In genomic region chr5:177358333-177358939, GRCh38 we compare ENCODE assay signal across 11 cellular contexts. TPM values are rescaled to one million over a fixed set of nuclear protein-coding genes. Genes with fewer than 3 reads are reported as not detected.
DNase-seq lines count a peak whose midpoint lies in the region; ATAC-seq and TF ChIP-seq lines count a peak whose summit lies in the region.
"Had no signal": no experiment of that assay in that cellular context is flagged by ENCODE, and none has a peak within 500 bp of the region (broad histone marks: within the 10 kb centered on the region; RNA-seq: fewer than 3 reads in every experiment).

No MANE protein-coding gene starts in this region.

- no TSS peak for BruUV-seq in OCI-LY7 (replicated peaks; lab: Mats Ljungman, UMichigan)

- POLR2A ChIA-PET in OCI-LY7 (lab: Charles Lee) = interaction anchor here (0.5 to 1.7 kb wide), 4 partner anchors 20 to 237 kb away, joined by 3 to 5 read pairs (median 4); no protein-coding TSS in a partner anchor

- H3K4me3 Mint-ChIP-seq in endothelial cell (ENCODE audit: unreplicated experiment) = no peak overlapping the region
- H3K4me3 Mint-ChIP-seq in chondrocyte (ENCODE audit: unreplicated experiment) = no peak overlapping the region

- no peak overlapping the region; the same call in 1 of the 2 replicates for H2AFZ ChIP-seq in OCI-LY7 (ENCODE audit: low read length)

- peaks cover 8% of the 10 kb centered on the region for H3K9me3 ChIP-seq in OCI-LY7 (ENCODE audit: low read length)
- H3K9me3 ChIP-seq: adrenal gland, prostate gland, SJSA1 had no signal

- H3K36me3 Mint-ChIP-seq in endothelial cell (ENCODE audit: low read depth, unreplicated experiment) (no peaks in the 10 kb centered on the region), chondrocyte (ENCODE audit: low read depth) (no peaks in the 10 kb centered on the region)

- H3K4me1 ChIP-seq in OCI-LY7 (ENCODE audit: insufficient read depth, low read length, poor library complexity, severe bottlenecking) = peaks cover 66% of the 10 kb centered on the region
- peaks cover 3% of the 10 kb centered on the region for H3K4me1 ChIP-seq in rectal smooth muscle tissue (ENCODE audit: control insufficient read depth, insufficient read depth, low read length)
- H3K4me1 ChIP-seq: prostate gland had no signal

- H3K36me3 ChIP-seq in OCI-LY7 (ENCODE audit: insufficient read depth, low read length) (no peaks in the 10 kb centered on the region; the same call in 1 of the 2 replicates), rectal smooth muscle tissue (ENCODE audit: control insufficient read depth, insufficient read depth, low read length) (no peaks in the 10 kb centered on the region)
- H3K36me3 ChIP-seq: adrenal gland, prostate gland, SJSA1 had no signal

- no peaks in the 10 kb centered on the region for H3K27me3 ChIP-seq in rectal smooth muscle tissue (ENCODE audit: control insufficient read depth, insufficient read depth, low read length)
- H3K27me3 ChIP-seq: adrenal gland had no signal

- peak overlapping the region; percentile 74 for H3K4me3 ChIP-seq in OCI-LY7 (ENCODE audit: low read depth, low read length, poor library complexity, severe bottlenecking)
- peak overlapping the region; percentile 56 for H3K4me3 ChIP-seq in rectal smooth muscle tissue (ENCODE audit: low read length)

- H3K27ac ChIP-seq in OCI-LY7 (ENCODE audit: low read depth, low read length, poor library complexity, severe bottlenecking) = peak overlapping the region; percentile 65
- H3K27ac ChIP-seq in rectal smooth muscle tissue (ENCODE audit: low read depth, low read length) = no peak overlapping the region
- H3K27ac ChIP-seq: adrenal gland, prostate gland, SJSA1 had no signal

- no peak overlapping the region for H3K9ac ChIP-seq in rectal smooth muscle tissue (ENCODE audit: low read length)

- CTCF ChIA-PET in OCI-LY7 (lab: Charles Lee; ENCODE audit: unreplicated experiment) = interaction anchor here (0.5 to 1.6 kb wide), 5 partner anchors 11 to 244 kb away, joined by 3 to 6 read pairs (median 4); no protein-coding TSS in a partner anchor

- intact Hi-C loops in OCI-LY7 (cut with micrococcal nuclease; ENCODE audit: unreplicated experiment) = no loop called here

- peaks cover 9% of the 10 kb centered on the region; the same call in 1 of the 2 replicates for H3K79me2 ChIP-seq in OCI-LY7 (ENCODE audit: insufficient read depth, low read depth, low read length)

- in situ Hi-C loops in KBM-7 (cut with MboI; ENCODE audit: low pct_unique_long_range_greater_than_20kb, low sequenced_read_pairs) = no loop called here

- DNase-seq in OCI-LY7 (ENCODE audit: low spot score) (no peak), endothelial cell (ENCODE audit: low spot score) (no peak), chondrocyte (ENCODE audit: low spot score) (no peak), NOMO-1 (lab: John Stamatoyannopoulos, UW; ENCODE audit: unreplicated experiment in 2 of 2) (no peak), KBM-7 (no peak)

- H3K27ac Mint-ChIP-seq in endothelial cell (ENCODE audit: unreplicated experiment) (peak overlapping the region; percentile 86), chondrocyte (ENCODE audit: unreplicated experiment) (no peak overlapping the region)

- no peaks in the 10 kb centered on the region for H3K9me2 ChIP-seq in OCI-LY7 (ENCODE audit: insufficient read depth, low read length)

- no peak for TF ChIP-seq CTCF in OCI-LY7 (conservative IDR thresholded peaks at IDR 0.05; ENCODE audit: low read length)
- TF ChIP-seq CTCF in endothelial cell (IDR thresholded peaks at IDR 0.05; ENCODE audit: unreplicated experiment) = no peak
- no peak for TF ChIP-seq CTCF in chondrocyte (IDR thresholded peaks at IDR 0.05)

- H3K27me3 Mint-ChIP-seq in endothelial cell (ENCODE audit: unreplicated experiment) (peaks cover 23% of the 10 kb centered on the region), chondrocyte (ENCODE audit: low read depth) (peaks cover 1% of the 10 kb centered on the region)

- H3K4me2 ChIP-seq in OCI-LY7 (ENCODE audit: low read length) = peak overlapping the region; percentile 95

- no peaks in the 10 kb centered on the region for H4K20me1 ChIP-seq in OCI-LY7 (ENCODE audit: insufficient read depth, low read length)

- peaks cover 20% of the 10 kb centered on the region for H3K4me1 Mint-ChIP-seq in endothelial cell (ENCODE audit: unreplicated experiment)
- peaks cover 4% of the 10 kb centered on the region for H3K4me1 Mint-ChIP-seq in chondrocyte (ENCODE audit: low read depth)

- no peaks in the 10 kb centered on the region for H3K9me3 Mint-ChIP-seq in endothelial cell (ENCODE audit: unreplicated experiment)
- H3K9me3 Mint-ChIP-seq in chondrocyte (ENCODE audit: low read depth) = peaks cover 2% of the 10 kb centered on the region

- ATAC-seq in GM19035 (IDR thresholded peaks at IDR 0.05; ENCODE audit: unreplicated experiment) = peak; percentile 3
- no peak for ATAC-seq in GM19395 (IDR thresholded peaks at IDR 0.05; ENCODE audit: unreplicated experiment)

RNA-seq across cellular contexts. Expression of gene RGS14, which starts 0.7 kb away (rescaled TPM):
- 33.0 and 43.3 TPM in 2 replicates for total RNA-seq in OCI-LY7 (2014; rRNA removed; shearing (Covaris generic))
- total RNA-seq in OCI-LY7 (2022) (41.7 and 46.3 TPM in 2 replicates), endothelial cell (ENCODE audit: unreplicated experiment) (21.8 TPM), chondrocyte (6.8 to 11.6 TPM (median 10.1 TPM) in 3 replicates)

RNA-seq across cellular contexts. Expression of gene LMAN2, which starts 7.0 kb away (rescaled TPM):
- 144 and 151 TPM in 2 replicates for total RNA-seq in OCI-LY7 (2014; rRNA removed; shearing (Covaris generic))
- total RNA-seq in OCI-LY7 (2022) (103 and 116 TPM in 2 replicates), endothelial cell (ENCODE audit: unreplicated experiment) (137 TPM), chondrocyte (76.6 to 128 TPM (median 83.4 TPM) in 3 replicates)

RNA-seq across cellular contexts. Expression of gene SLC34A1, which starts 25.8 kb away (rescaled TPM):
- total RNA-seq in OCI-LY7 (2014; rRNA removed; shearing (Covaris generic)) = 0.05 and 0.35 TPM in 2 replicates
- 0.46 and 0.63 TPM in 2 replicates for total RNA-seq in OCI-LY7 (2022)
- not detected for total RNA-seq in endothelial cell (ENCODE audit: unreplicated experiment)
- not detected in 3 replicates for total RNA-seq in chondrocyte
- total RNA-seq: adrenal gland, prostate gland, SJSA1 had no signal

RNA-seq across cellular contexts. Expression of gene PFN3, which starts 42.0 kb away (rescaled TPM):
- total RNA-seq in OCI-LY7 (2014; rRNA removed; shearing (Covaris generic)) = not detected in 2 replicates
- total RNA-seq in OCI-LY7 (2022) (not detected in 2 replicates), endothelial cell (ENCODE audit: unreplicated experiment) (not detected), chondrocyte (not detected in 3 replicates)
- total RNA-seq: adrenal gland, prostate gland, SJSA1 had no signal

RNA-seq across cellular contexts. Expression of gene MXD3, which starts 46.7 kb away (rescaled TPM):
- total RNA-seq in OCI-LY7 (2014; rRNA removed; shearing (Covaris generic)) = 109 and 130 TPM in 2 replicates
- total RNA-seq in OCI-LY7 (2022) (81.3 and 105 TPM in 2 replicates), endothelial cell (ENCODE audit: unreplicated experiment) (6.4 TPM), chondrocyte (6.5 to 9.4 TPM (median 8.4 TPM) in 3 replicates)
